15 cellular contexts compared by ENCODE assay signal in genomic region chr14:68471964-68472508, GRCh38.
DNase-seq lines count a peak whose midpoint lies in the region; ATAC-seq, FAIRE-seq and TF ChIP-seq lines count a peak whose summit lies in the region.
"Had no signal": no experiment of that assay in that cellular context is flagged by ENCODE, and none has a peak within 500 bp of the region (broad histone marks: within the 10 kb centered on the region; RNA-seq: fewer than 3 reads in every experiment).

No MANE protein-coding gene starts in this region.

- peak overlapping the region; percentile 99 for H3K27ac ChIP-seq in RWPE2 (ENCODE audit: poor library complexity, severe bottlenecking)
- peak overlapping the region; percentile 82 for H3K27ac ChIP-seq in iPS DF 6.9 (ENCODE audit: low read length)
- H3K27ac ChIP-seq in gastrocnemius medialis, result peak overlapping the region; percentile 67 to 95 (median 81)

- intact Hi-C loops in gastrocnemius medialis (cut with DNase I; ENCODE audit: low total_unique reads), result loop anchor here (10.0 kb wide), 1 partner anchor 153 kb away; no protein-coding TSS in a partner anchor

- no CpG with 5 or more reads among the region's 4 CpGs for WGBS in iPS DF 6.9 (ENCODE audit: insufficient coverage, insufficient read length)

- H3K4me1 ChIP-seq in RWPE2 (ENCODE audit: insufficient read depth, poor library complexity, severe bottlenecking) (peaks cover 50% of the 10 kb centered on the region), iPS DF 6.9 (ENCODE audit: control insufficient read depth, insufficient read depth, low read length) (peaks cover 21% of the 10 kb centered on the region), gastrocnemius medialis (peaks cover 26 to 35% of the 10 kb centered on the region in 2 donors)
- H3K4me1 ChIP-seq: BE2C had no signal

- H3K27me3 ChIP-seq in RWPE2 (ENCODE audit: insufficient read depth, poor library complexity, severe bottlenecking) (no peaks in the 10 kb centered on the region), iPS DF 6.9 (ENCODE audit: control insufficient read depth, insufficient read depth, low read length) (no peaks in the 10 kb centered on the region), gastrocnemius medialis (no peaks in the 10 kb centered on the region)
- H3K27me3 ChIP-seq: BE2C had no signal

- no peaks in the 10 kb centered on the region for H3K9me3 ChIP-seq in RWPE2 (ENCODE audit: severe bottlenecking)
- no peaks in the 10 kb centered on the region for H3K9me3 ChIP-seq in iPS DF 6.9 (ENCODE audit: control insufficient read depth, insufficient read depth, low read length)
- H3K9me3 ChIP-seq in gastrocnemius medialis, result no peaks in the 10 kb centered on the region
- H3K9me3 ChIP-seq: BE2C had no signal

- no peak for DNase-seq in GM12891 (ENCODE audit: insufficient read length, low spot score)
- DNase-seq in RWPE2 (ENCODE audit: low spot score), result no peak
- DNase-seq in iPS DF 6.9 (ENCODE audit: low read depth, low spot score), result no peak
- no peak for DNase-seq in gastrocnemius medialis
- DNase-seq in SIG-M5 treated with dmso at 0.1 percent for 504 hours (lab: John Stamatoyannopoulos, UW; ENCODE audit: unreplicated experiment), result no peak
- DNase-seq in SW480 (ENCODE audit: low spot score), result no peak
- DNase-seq in amygdala (lab: John Stamatoyannopoulos, UW), result no peak
- DNase-seq: activated CD4-positive, alpha-beta T cell treated with anti-CD3 and anti-CD28 coated beads for 36 hours; activated gamma-delta T cell; BE2C; dermis blood vessel endothelial cell; NCI-H82; RPMI8226; stimulated activated CD4-positive, alpha-beta T cell treated with anti-CD3 and anti-CD28 coated beads, Interleukin-15, amount 100 ng/mL, for 24 hours had no signal

- peak; percentile 43 for FAIRE-seq in GM12891 (lab: Jason Lieb, UNC)

- no peaks in the 10 kb centered on the region for H3K36me3 ChIP-seq in RWPE2 (ENCODE audit: low read depth)
- no peaks in the 10 kb centered on the region for H3K36me3 ChIP-seq in iPS DF 6.9 (ENCODE audit: control insufficient read depth, insufficient read depth, low read length)
- no peaks in the 10 kb centered on the region for H3K36me3 ChIP-seq in gastrocnemius medialis
- H3K36me3 ChIP-seq: BE2C had no signal

- H3K4me3 ChIP-seq in RWPE2 (ENCODE audit: severe bottlenecking), result no peak overlapping the region
- no peak overlapping the region for H3K4me3 ChIP-seq in iPS DF 6.9 (ENCODE audit: low read length)
- H3K4me3 ChIP-seq in gastrocnemius medialis, result no peak overlapping the region

- in situ Hi-C loops in gastrocnemius medialis (cut with MboI; ENCODE audit: low sequenced_read_pairs in 4 of 4), result no loop called here

- ATAC-seq in RWPE2 (ENCODE audit: low read depth) (no peak), gastrocnemius medialis (no peak), GM18868 (IDR thresholded peaks at IDR 0.05; ENCODE audit: unreplicated experiment) (no peak)
- ATAC-seq: activated CD4-positive, alpha-beta T cell treated with anti-CD3 and anti-CD28 coated beads for 36 hours had no signal

- TF ChIP-seq CTCF in RWPE2 (IDR thresholded peaks at IDR 0.05; ENCODE audit: poor library complexity, severe bottlenecking) (no peak), gastrocnemius medialis (IDR thresholded peaks at IDR 0.05 in 4 of 5, conservative IDR thresholded peaks at IDR 0.05 in 1 of 5) (no peak)

- TF ChIP-seq POLR2A in GM12891 (IDR thresholded peaks at IDR 0.05; ENCODE audit: low read depth, low read length) (no peak), gastrocnemius medialis (IDR thresholded peaks at IDR 0.05) (no peak)

TF ChIP-seq in GM12891, 5 proteins besides CTCF, POLR2A, EP300 and RAD21:
- TF ChIP-seq POLR2AphosphoS5 (IDR thresholded peaks at IDR 0.05; ENCODE audit: low read depth, low read length), result no peak
